ENCODE assay signal across 24 cellular contexts in genomic region chr5:98846526-98846925, GRCh38.
A peak's percentile ranks its signal among the peaks of the same experiment; 100 is the strongest.
DNase-seq lines count a peak whose midpoint lies in the region; ATAC-seq and TF ChIP-seq lines count a peak whose summit lies in the region.
"Had no signal": no experiment of that assay in that cellular context is flagged by ENCODE, and none has a peak within 500 bp of the region (broad histone marks: within the 10 kb centered on the region; RNA-seq: fewer than 3 reads in every experiment).

No MANE protein-coding gene starts in this region.

- no peaks in the 10 kb centered on the region for H3K27me3 Mint-ChIP-seq in activated CD8-positive, alpha-beta memory T cell treated with anti-CD3 and anti-CD28 coated beads, Interleukin-2, amount 10 ng/mL, durations not matched to agents 7 days and 5 days
- H3K27me3 Mint-ChIP-seq: CD4-positive, alpha-beta memory T cell had no signal

- H3K23ac ChIP-seq in IMR-90 (ENCODE audit: low read depth, low read length) = no peak overlapping the region
- H3K23ac ChIP-seq in mesenchymal stem cell (ENCODE audit: low read length in 2 of 2) = no peak overlapping the region

- H2BK15ac ChIP-seq in IMR-90 (ENCODE audit: low read depth, low read length) (no peak overlapping the region), mesenchymal stem cell (ENCODE audit: low read depth, poor library complexity, severe bottlenecking) (no peak overlapping the region)

- H3K9ac ChIP-seq in IMR-90 (ENCODE audit: low read depth, low read length) (no peak overlapping the region), mammary epithelial cell (ENCODE audit: insufficient read depth, low read length) (no peak overlapping the region), mesenchymal stem cell (ENCODE audit: low read length) (no peak overlapping the region)

- H3K4me2 ChIP-seq in IMR-90 (ENCODE audit: low read depth, low read length) = no peak overlapping the region
- no peak overlapping the region for H3K4me2 ChIP-seq in mammary epithelial cell (ENCODE audit: insufficient read depth, low read depth, low read length)
- H3K4me2 ChIP-seq in mesenchymal stem cell (ENCODE audit: low read length, poor library complexity, severe bottlenecking) = no peak overlapping the region
- H3K4me2 ChIP-seq in osteoblast (ENCODE audit: insufficient read depth, low read length) = no peak overlapping the region

- BruUV-seq in IMR-90 (replicated peaks; lab: Mats Ljungman, UMichigan) (no TSS peak), mammary epithelial cell (replicated peaks; lab: Mats Ljungman, UMichigan) (no TSS peak)

- peak overlapping the region in 1 of 2 experiments; percentile 63 for H2BK12ac ChIP-seq in mesenchymal stem cell (ENCODE audit: low read length in 2 of 2)

- H3K79me1 ChIP-seq in IMR-90 (ENCODE audit: low read depth in 1 of 2, low read length in 2 of 2) (no peaks in the 10 kb centered on the region), mesenchymal stem cell (replicated peaks; ENCODE audit: low read length, poor library complexity, severe bottlenecking) (no peaks in the 10 kb centered on the region)

- no peak for TF ChIP-seq POLR2A in IMR-90 (IDR thresholded peaks at IDR 0.05; ENCODE audit: low read depth, low read length)
- no peak for TF ChIP-seq POLR2A in Peyer's patch (IDR thresholded peaks at IDR 0.05)

- H3K27ac Mint-ChIP-seq in activated CD8-positive, alpha-beta memory T cell treated with anti-CD3 and anti-CD28 coated beads, Interleukin-2, amount 10 ng/mL, durations not matched to agents 7 days and 5 days = no peak overlapping the region
- H3K27ac Mint-ChIP-seq: CD4-positive, alpha-beta memory T cell had no signal

- TF ChIP-seq CTCF in IMR-90 (conservative IDR thresholded peaks at IDR 0.05; ENCODE audit: low read depth, low read length) (no peak), mammary epithelial cell (conservative IDR thresholded peaks at IDR 0.05 in 1 of 2, IDR thresholded peaks at IDR 0.05 in 1 of 2; ENCODE audit: extremely low read depth in 1 of 2, insufficient read depth in 1 of 2, low read depth in 1 of 2, low read length in 2 of 2) (no peak), osteoblast (IDR thresholded peaks at IDR 0.05; ENCODE audit: extremely low read depth, low read depth, low read length) (no peak), Peyer's patch (IDR thresholded peaks at IDR 0.05) (no peak)

- ATAC-seq in IMR-90 (ENCODE audit: low read depth) = 0 out of 2 replicates have a peak, but pooled peaks have one; percentile 12
- no peak for ATAC-seq in activated CD8-positive, alpha-beta memory T cell treated with anti-CD3 and anti-CD28 coated beads, Interleukin-2, amount 10 ng/mL, durations not matched to agents 7 days and 5 days
- ATAC-seq: PC-3 had no signal

- POLR2A ChIA-PET in IMR-90 (lab: Charles Lee; ENCODE audit: unreplicated experiment) = no interaction called here

- H2AFZ ChIP-seq in IMR-90 (replicated peaks; ENCODE audit: low read length, poor library complexity) = no peak overlapping the region
- peak overlapping the region; percentile 65 for H2AFZ ChIP-seq in mammary epithelial cell (ENCODE audit: low read depth, low read length)
- no peak overlapping the region for H2AFZ ChIP-seq in mesenchymal stem cell (ENCODE audit: low read depth, low read length)
- H2AFZ ChIP-seq in osteoblast (ENCODE audit: low read length) = no peak overlapping the region

- CTCF ChIA-PET in IMR-90 (lab: Yijun Ruan, JAX) = interaction anchor here (0.6 kb wide), 1 partner anchor 42 kb away, joined by 3 read pairs; no protein-coding TSS in a partner anchor
- CTCF ChIA-PET in mammary epithelial cell (lab: Charles Lee; ENCODE audit: low non-redundant PET) = no interaction called here
- CTCF ChIA-PET in activated CD8-positive, alpha-beta memory T cell treated with anti-CD3 and anti-CD28 coated beads, Interleukin-2, amount 10 ng/mL, durations not matched to agents 7 days and 5 days (lab: Charles Lee) = no interaction called here

- H2AK9ac ChIP-seq in IMR-90 (replicated peaks; ENCODE audit: low read depth, low read length, poor library complexity) = no peak overlapping the region

- H4K8ac ChIP-seq in IMR-90 (ENCODE audit: low read depth in 2 of 2, low read length in 2 of 2) = peak overlapping the region in 1 of 2 experiments; percentile 22; a peak in 2 of 4 replicates
- H4K8ac ChIP-seq in mesenchymal stem cell (ENCODE audit: low read length) = peak overlapping the region; percentile 77

- H3K36me3 Mint-ChIP-seq in activated CD8-positive, alpha-beta memory T cell treated with anti-CD3 and anti-CD28 coated beads, Interleukin-2, amount 10 ng/mL, durations not matched to agents 7 days and 5 days = peaks cover 4% of the 10 kb centered on the region
- H3K36me3 Mint-ChIP-seq: CD4-positive, alpha-beta memory T cell had no signal

- no peaks in the 10 kb centered on the region for H3K79me2 ChIP-seq in mammary epithelial cell (ENCODE audit: insufficient read depth, low read length)
- H3K79me2 ChIP-seq in osteoblast (ENCODE audit: insufficient read depth, low read length) = no peaks in the 10 kb centered on the region

- H3K4me3 Mint-ChIP-seq in activated CD8-positive, alpha-beta memory T cell treated with anti-CD3 and anti-CD28 coated beads, Interleukin-2, amount 10 ng/mL, durations not matched to agents 7 days and 5 days = no peak overlapping the region
- H3K4me3 Mint-ChIP-seq: CD4-positive, alpha-beta memory T cell had no signal

- H3K14ac ChIP-seq in IMR-90 (replicated peaks; ENCODE audit: low read depth, low read length) (no peak overlapping the region), mesenchymal stem cell (ENCODE audit: low read length in 2 of 2) (no peak overlapping the region)

- WGBS in IMR-90 (ENCODE audit: extremely low coverage in 2 of 2, insufficient read length in 1 of 2), 2 experiments = 80% methylated on average over 2 of the region's 3 CpGs; no CpG with 5 or more reads in 1 of the 2 experiments
- WGBS in mammary epithelial cell (ENCODE audit: low coverage, missing lambda C conversion rate) = 86% methylated on average over 2 of the region's 3 CpGs
- WGBS in mesenchymal stem cell = 94% methylated on average over 3 of the region's 3 CpGs

- H2BK5ac ChIP-seq in IMR-90 (ENCODE audit: low read depth, low read length, poor library complexity, severe bottlenecking) = no peak overlapping the region
- peak overlapping the region; percentile 3 for H2BK5ac ChIP-seq in mesenchymal stem cell (ENCODE audit: low read depth, low read length, poor library complexity, severe bottlenecking)

- dilution Hi-C loops in IMR-90 (cut with HindIII; ENCODE audit: low sequenced_read_pairs, unreplicated experiment) = no loop called here
- dilution Hi-C loops in mammary epithelial cell (cut with HindIII; ENCODE audit: low sequenced_read_pairs) = no loop called here

- no peaks in the 10 kb centered on the region for H4K20me1 ChIP-seq in IMR-90 (ENCODE audit: insufficient read depth, low read length)
- no peaks in the 10 kb centered on the region for H4K20me1 ChIP-seq in mammary epithelial cell (ENCODE audit: insufficient read depth, low read length)
- no peaks in the 10 kb centered on the region for H4K20me1 ChIP-seq in osteoblast (ENCODE audit: insufficient read depth, low read length)

- no peak for DNase-seq in IMR-90
- DNase-seq in mammary epithelial cell = no peak
- no peak for DNase-seq in mesenchymal stem cell
- DNase-seq in osteoblast (ENCODE audit: insufficient read length, low spot score, missing footprints) = no peak
- DNase-seq in NCI-H2196 treated with DMSO at 0.1 percent for 48 hours (lab: John Stamatoyannopoulos, UW; ENCODE audit: unreplicated experiment) = no peak
- DNase-seq in activated CD8-positive, alpha-beta memory T cell treated with anti-CD3 and anti-CD28 coated beads, Interleukin-2, amount 10 ng/mL, durations not matched to agents 7 days and 5 days = no peak
- no peak for DNase-seq in Peyer's patch
- DNase-seq: C1 segment of cervical spinal cord; CD4-positive, alpha-beta memory T cell; COR-L47; DMS79; EL; GDM1; KBM-7; MG63; NCI-H1105 treated with DMSO at 0.1 percent for 48 hours; NCI-H2029; NCI-H446 treated with DMSO at 0.1 percent for 48 hours; NCI-H526; NCI-H82; NK-92 treated with Interleukin-12 subunit alpha and Interleukin-12 subunit beta, amount 100 ng/mL, for 24 hours; PC-3; RPMI8226; SHP77 treated with DMSO at 0.1 percent for 48 hours had no signal

- peak overlapping the region; percentile 36; the same call in 1 of the 2 replicates for H2BK120ac ChIP-seq in IMR-90 (ENCODE audit: low read depth, low read length)
- no peak overlapping the region for H2BK120ac ChIP-seq in mesenchymal stem cell (ENCODE audit: low read depth, low read length)

- peaks cover 3% of the 10 kb centered on the region for H3K4me1 ChIP-seq in IMR-90 (ENCODE audit: control insufficient read depth, insufficient read depth, low read length)
- peaks cover 7% of the 10 kb centered on the region for H3K4me1 ChIP-seq in mammary epithelial cell (ENCODE audit: insufficient read depth, low read length)
- peaks cover 4% of the 10 kb centered on the region for H3K4me1 ChIP-seq in mesenchymal stem cell (ENCODE audit: control insufficient read depth, insufficient read depth, low read depth, low read length)
- H3K4me1 ChIP-seq in osteoblast (ENCODE audit: insufficient read depth, low read length) = no peaks in the 10 kb centered on the region
- H3K4me1 ChIP-seq in Peyer's patch = no peaks in the 10 kb centered on the region

- H3K9me1 ChIP-seq in IMR-90 (ENCODE audit: insufficient read depth, low read length) = no peaks in the 10 kb centered on the region

- peak overlapping the region; percentile 76 for H4K5ac ChIP-seq in IMR-90 (ENCODE audit: low read depth, low read length)

- H3K4me3 ChIP-seq in IMR-90 (ENCODE audit: insufficient read depth, low read depth, low read length) (no peak overlapping the region), mammary epithelial cell (replicated peaks in 1 of 3; ENCODE audit: insufficient read depth in 1 of 3, low read depth in 2 of 3, low read length in 3 of 3) (no peak overlapping the region), mesenchymal stem cell (ENCODE audit: insufficient read depth in 1 of 2, low read depth in 1 of 2, low read length in 2 of 2) (no peak overlapping the region), osteoblast (ENCODE audit: insufficient read depth, low read length) (no peak overlapping the region), Peyer's patch (no peak overlapping the region)
- H3K4me3 ChIP-seq: MG63 had no signal

- intact Hi-C loops in IMR-90 (cut with micrococcal nuclease) = no loop called here
- intact Hi-C loops in mammary epithelial cell (cut with micrococcal nuclease) = no loop called here

- H2AK5ac ChIP-seq in IMR-90 (ENCODE audit: low read depth, low read length) (no peak overlapping the region), mesenchymal stem cell (ENCODE audit: low read length, severe bottlenecking) (no peak overlapping the region)

- H4K91ac ChIP-seq in IMR-90 (ENCODE audit: insufficient read depth, low read depth, low read length) = no peak overlapping the region
- H4K91ac ChIP-seq in mesenchymal stem cell (ENCODE audit: low read length) = peak overlapping the region; percentile 11

- TF ChIP-seq RAD21 in IMR-90 (IDR thresholded peaks at IDR 0.05; ENCODE audit: low read length) = no peak

- H3K27me3 ChIP-seq in IMR-90 (ENCODE audit: control insufficient read depth, insufficient read depth, low read length) (no peaks in the 10 kb centered on the region), mammary epithelial cell (ENCODE audit: insufficient read depth, low read length) (no peaks in the 10 kb centered on the region), mesenchymal stem cell (ENCODE audit: control insufficient read depth in 1 of 2, insufficient read depth in 1 of 2, low read length in 2 of 2) (no peaks in the 10 kb centered on the region), osteoblast (ENCODE audit: insufficient read depth, low read length) (no peaks in the 10 kb centered on the region), Peyer's patch (no peaks in the 10 kb centered on the region)
- H3K27me3 ChIP-seq: MG63 had no signal

- no peak overlapping the region for H3K56ac ChIP-seq in IMR-90 (ENCODE audit: extremely low read depth, insufficient read depth, low read length)

- no peak overlapping the region for H2BK20ac ChIP-seq in IMR-90 (ENCODE audit: low read depth, low read length)

- H3K9me3 ChIP-seq in IMR-90 (ENCODE audit: control insufficient read depth, insufficient read depth, low read length) (peaks cover 6% of the 10 kb centered on the region), mammary epithelial cell (replicated peaks; ENCODE audit: insufficient read depth, low read length) (peaks cover 8% of the 10 kb centered on the region), mesenchymal stem cell (ENCODE audit: control insufficient read depth, low read length) (peaks cover 10% of the 10 kb centered on the region), osteoblast (ENCODE audit: low read depth, low read length) (no peaks in the 10 kb centered on the region), Peyer's patch (peaks cover 0 to 3% (median 0%) of the 10 kb centered on the region in 4 donors)

- peaks cover 2% of the 10 kb centered on the region for H3K9me3 Mint-ChIP-seq in activated CD8-positive, alpha-beta memory T cell treated with anti-CD3 and anti-CD28 coated beads, Interleukin-2, amount 10 ng/mL, durations not matched to agents 7 days and 5 days (ENCODE audit: low read depth)

- no peak overlapping the region for H3K27ac ChIP-seq in IMR-90 (ENCODE audit: insufficient read depth, low read length)
- H3K27ac ChIP-seq in mammary epithelial cell (ENCODE audit: insufficient read depth, low read depth, low read length) = no peak overlapping the region
- H3K27ac ChIP-seq in mesenchymal stem cell (ENCODE audit: low read length, poor library complexity, severe bottlenecking) = peak overlapping the region; percentile 64
- no peak overlapping the region for H3K27ac ChIP-seq in osteoblast (ENCODE audit: low read depth, low read length)
- no peak overlapping the region for H3K27ac ChIP-seq in Peyer's patch

- H3K4me1 Mint-ChIP-seq in activated CD8-positive, alpha-beta memory T cell treated with anti-CD3 and anti-CD28 coated beads, Interleukin-2, amount 10 ng/mL, durations not matched to agents 7 days and 5 days = no peaks in the 10 kb centered on the region
- H3K4me1 Mint-ChIP-seq: CD4-positive, alpha-beta memory T cell had no signal

- in situ Hi-C loops in IMR-90 (cut with MboI; ENCODE audit: low sequenced_read_pairs) (no loop called here), mammary epithelial cell (cut with MboI; ENCODE audit: low sequenced_read_pairs in 2 of 2) (no loop called here)

- H3K36me3 ChIP-seq in IMR-90 (ENCODE audit: control insufficient read depth, insufficient read depth, low read length) = no peaks in the 10 kb centered on the region
- no peaks in the 10 kb centered on the region for H3K36me3 ChIP-seq in mammary epithelial cell (ENCODE audit: insufficient read depth, low read length)
- no peaks in the 10 kb centered on the region for H3K36me3 ChIP-seq in mesenchymal stem cell (ENCODE audit: control insufficient read depth in 1 of 2, insufficient read depth in 2 of 2, low read depth in 1 of 2, low read length in 2 of 2)
- H3K36me3 ChIP-seq in osteoblast (ENCODE audit: insufficient read depth, low read length) = no peaks in the 10 kb centered on the region
- H3K36me3 ChIP-seq in Peyer's patch = no peaks in the 10 kb centered on the region
- H3K36me3 ChIP-seq: MG63 had no signal

- H3K4ac ChIP-seq in IMR-90 (ENCODE audit: low read depth, low read length) (no peak overlapping the region), mesenchymal stem cell (ENCODE audit: low read depth in 1 of 2, low read length in 2 of 2) (no peak overlapping the region)

- H3K18ac ChIP-seq in IMR-90 (ENCODE audit: low read depth, low read length) (peak overlapping the region; percentile 93), mesenchymal stem cell (ENCODE audit: low read depth in 1 of 2, low read length in 2 of 2) (no peak overlapping the region)
